27 cellular contexts compared by ENCODE assay signal in genomic region chr16:89952551-89952950, GRCh38. TPM values are rescaled to one million over a fixed set of nuclear protein-coding genes. Genes with fewer than 3 reads are reported as not detected.
DNase-seq lines count a peak whose midpoint lies in the region; ATAC-seq, FAIRE-seq and TF ChIP-seq lines count a peak whose summit lies in the region.
"Had no signal": no experiment of that assay in that cellular context is flagged by ENCODE, and none has a peak within 500 bp of the region (broad histone marks: within the 10 kb centered on the region; RNA-seq: fewer than 3 reads in every experiment).

No MANE protein-coding gene starts in this region.

- H3K27ac ChIP-seq in HepG2 (ENCODE audit: extremely low read length, insufficient read depth, low read length) (no peak overlapping the region), right lobe of liver (no peak overlapping the region), Panc1 (ENCODE audit: low read length) (no peak overlapping the region), mesenchymal stem cell (ENCODE audit: low read length, poor library complexity, severe bottlenecking) (no peak overlapping the region), heart left ventricle (no peak overlapping the region), gastrocnemius medialis (no peak overlapping the region)
- H3K27ac ChIP-seq: 22Rv1 had no signal

- TF ChIP-seq POLR2A in HepG2 (IDR thresholded peaks at IDR 0.05; ENCODE audit: insufficient read depth in 1 of 2, low read depth in 2 of 2, low read length in 2 of 2) = no peak
- no peak for TF ChIP-seq POLR2A in right lobe of liver (IDR thresholded peaks at IDR 0.05)
- no peak for TF ChIP-seq POLR2A in heart left ventricle (IDR thresholded peaks at IDR 0.05)
- TF ChIP-seq POLR2A in gastrocnemius medialis (IDR thresholded peaks at IDR 0.05) = no peak

- no peaks in the 10 kb centered on the region for H4K20me1 ChIP-seq in HepG2 (ENCODE audit: insufficient read depth, low read length)

- no peaks in the 10 kb centered on the region for H3K27me3 ChIP-seq in HepG2 (ENCODE audit: control insufficient read depth in 1 of 2, insufficient read depth in 2 of 2, low read length in 2 of 2)
- H3K27me3 ChIP-seq in right lobe of liver = no peaks in the 10 kb centered on the region
- H3K27me3 ChIP-seq in Panc1 (ENCODE audit: control insufficient read depth, insufficient read depth, low read length) = no peaks in the 10 kb centered on the region
- H3K27me3 ChIP-seq in mesenchymal stem cell (ENCODE audit: control insufficient read depth in 1 of 2, insufficient read depth in 1 of 2, low read length in 2 of 2) = peaks cover 0 to 2% of the 10 kb centered on the region in 2 experiments
- H3K27me3 ChIP-seq in heart left ventricle = no peaks in the 10 kb centered on the region
- H3K27me3 ChIP-seq in gastrocnemius medialis = no peaks in the 10 kb centered on the region

- TF ChIP-seq EP300 in HepG2 (IDR thresholded peaks at IDR 0.05; ENCODE audit: low read depth in 2 of 2, low read length in 2 of 2) (no peak), HepG2 (CRISPR knock-in tag; IDR thresholded peaks at IDR 0.05; ENCODE audit: borderline replicate concordance) (no peak)

- H3K14ac ChIP-seq in mesenchymal stem cell (ENCODE audit: low read length in 2 of 2) = no peak overlapping the region

- H3K4ac ChIP-seq in mesenchymal stem cell (ENCODE audit: low read depth in 1 of 2, low read length in 2 of 2) = no peak overlapping the region

- H2AFZ ChIP-seq in HepG2 (ENCODE audit: low read length) = no peak overlapping the region
- no peak overlapping the region for H2AFZ ChIP-seq in mesenchymal stem cell (ENCODE audit: low read depth, low read length)

- H2BK15ac ChIP-seq in mesenchymal stem cell (ENCODE audit: low read depth, poor library complexity, severe bottlenecking) = no peak overlapping the region

- TF ChIP-seq RAD21 in HepG2 (CRISPR knock-in tag; IDR thresholded peaks at IDR 0.05) = no peak

- TF ChIP-seq CTCF in HepG2 (CRISPR knock-in tag; IDR thresholded peaks at IDR 0.05) (no peak), right lobe of liver (IDR thresholded peaks at IDR 0.05) (no peak), Panc1 (IDR thresholded peaks at IDR 0.05) (no peak), heart left ventricle (IDR thresholded peaks at IDR 0.05) (no peak), gastrocnemius medialis (IDR thresholded peaks at IDR 0.05 in 4 of 5, conservative IDR thresholded peaks at IDR 0.05 in 1 of 5) (no peak)

- peak overlapping the region; percentile 48 for H4K91ac ChIP-seq in mesenchymal stem cell (ENCODE audit: low read length)

- ATAC-seq in HepG2 (no peak), right lobe of liver (no peak), Panc1 (no peak), HG02981 (IDR thresholded peaks at IDR 0.05; ENCODE audit: unreplicated experiment) (no peak), heart left ventricle (no peak), gastrocnemius medialis (no peak)
- ATAC-seq: CD8-positive, alpha-beta T cell; PC-3 had no signal

- H4K8ac ChIP-seq in mesenchymal stem cell (ENCODE audit: low read length) = no peak overlapping the region

- FAIRE-seq in HepG2 (lab: Jason Lieb, UNC) = no peak
- FAIRE-seq: G401.6, H1 had no signal

- H2BK5ac ChIP-seq in mesenchymal stem cell (ENCODE audit: low read depth, low read length, poor library complexity, severe bottlenecking) = no peak overlapping the region

- H3K4me2 ChIP-seq in HepG2 (ENCODE audit: low read depth, low read length) (no peak overlapping the region), mesenchymal stem cell (ENCODE audit: low read length, poor library complexity, severe bottlenecking) (no peak overlapping the region)

- H3K36me3 ChIP-seq in HepG2 (replicated peaks in 1 of 2; ENCODE audit: control insufficient read depth in 1 of 2, insufficient read depth in 2 of 2, low read length in 2 of 2) (peaks cover 18 to 21% of the 10 kb centered on the region in 2 experiments), right lobe of liver (peaks cover 0 to 5% (median 0%) of the 10 kb centered on the region in 4 donors), Panc1 (ENCODE audit: control insufficient read depth, insufficient read depth, low read length) (no peaks in the 10 kb centered on the region), mesenchymal stem cell (ENCODE audit: control insufficient read depth in 1 of 2, insufficient read depth in 2 of 2, low read depth in 1 of 2, low read length in 2 of 2) (peaks cover 23 to 38% of the 10 kb centered on the region in 2 experiments), heart left ventricle (peaks cover 0 to 22% (median 12%) of the 10 kb centered on the region in 9 donors), gastrocnemius medialis (peaks cover 0 to 12% of the 10 kb centered on the region in 2 donors)

- in situ Hi-C loops in HepG2 (cut with HindIII; ENCODE audit: extremely low pct_ligation_motif_present, low pct_unique_long_range_greater_than_20kb) (no loop called here), Panc1 (cut with HindIII; ENCODE audit: low pct_unique_long_range_greater_than_20kb, low sequenced_read_pairs) (no loop called here), gastrocnemius medialis (cut with MboI; ENCODE audit: low sequenced_read_pairs in 4 of 4) (no loop called here)

- H3K4me3 ChIP-seq in HepG2 (replicated peaks in 1 of 3; ENCODE audit: insufficient read depth in 1 of 3, low read depth in 2 of 3, low read length in 3 of 3) (no peak overlapping the region), right lobe of liver (no peak overlapping the region), Panc1 (ENCODE audit: low read depth in 2 of 2, low read length in 2 of 2) (no peak overlapping the region), mesenchymal stem cell (ENCODE audit: insufficient read depth in 1 of 2, low read depth in 1 of 2, low read length in 2 of 2) (no peak overlapping the region), heart left ventricle (no peak overlapping the region), gastrocnemius medialis (no peak overlapping the region)

- no peak overlapping the region for H3K9ac ChIP-seq in HepG2 (ENCODE audit: insufficient read depth, low read depth, low read length)
- no peak overlapping the region for H3K9ac ChIP-seq in mesenchymal stem cell (ENCODE audit: low read length)

- peak overlapping the region in 1 of 2 experiments; percentile 16 for H3K23ac ChIP-seq in mesenchymal stem cell (ENCODE audit: low read length in 2 of 2)

- H2BK120ac ChIP-seq in mesenchymal stem cell (ENCODE audit: low read depth, low read length) = no peak overlapping the region

- no peaks in the 10 kb centered on the region for H3K9me3 ChIP-seq in HepG2 (ENCODE audit: low read length)
- H3K9me3 ChIP-seq in right lobe of liver = no peaks in the 10 kb centered on the region
- H3K9me3 ChIP-seq in Panc1 (ENCODE audit: control insufficient read depth, insufficient read depth, low read depth, low read length) = no peaks in the 10 kb centered on the region
- no peaks in the 10 kb centered on the region for H3K9me3 ChIP-seq in mesenchymal stem cell (ENCODE audit: control insufficient read depth, low read length)
- no peaks in the 10 kb centered on the region for H3K9me3 ChIP-seq in heart left ventricle
- H3K9me3 ChIP-seq in gastrocnemius medialis = no peaks in the 10 kb centered on the region

- BruUV-seq in HepG2 (replicated peaks; lab: Mats Ljungman, UMichigan) (no TSS peak), Panc1 (replicated peaks; lab: Mats Ljungman, UMichigan) (TSS peak; percentile 79)

- intact Hi-C loops in HepG2 (cut with micrococcal nuclease; ENCODE audit: unreplicated experiment) (no loop called here), right lobe of liver (cut with DNase I) (no loop called here), Panc1 (cut with micrococcal nuclease; ENCODE audit: unreplicated experiment) (no loop called here), heart left ventricle (cut with DNase I) (no loop called here), gastrocnemius medialis (cut with DNase I; ENCODE audit: low total_unique reads) (no loop called here)

- WGBS in HepG2 (ENCODE audit: low lambda C conversion rate) = 91% methylated on average over 6 of the region's 6 CpGs
- 100% methylated on average over 3 of the region's 6 CpGs for WGBS in right lobe of liver (ENCODE audit: insufficient coverage, low coverage, low lambda C conversion rate, missing lambda C conversion rate)
- 97% methylated on average over 5 of the region's 6 CpGs for WGBS in mesenchymal stem cell
- WGBS in heart left ventricle, 4 donors = 92 to 97% (median 96%) methylated on average over 5 to 6 of the region's 6 CpGs

- H3K18ac ChIP-seq in mesenchymal stem cell (ENCODE audit: low read depth in 1 of 2, low read length in 2 of 2) = no peak overlapping the region

- peaks cover 15% of the 10 kb centered on the region for H3K79me2 ChIP-seq in HepG2 (ENCODE audit: insufficient read depth, low read length)

- POLR2A ChIA-PET in HepG2 (lab: Yijun Ruan, JAX) (no interaction called here), Panc1 (lab: Charles Lee) (no interaction called here)

- DNase-seq in HepG2 (ENCODE audit: low spot score) (no peak), right lobe of liver (no peak), Panc1 (ENCODE audit: low read depth, low spot score) (no peak), mesenchymal stem cell (no peak), COLO668 (lab: John Stamatoyannopoulos, UW; ENCODE audit: unreplicated experiment) (no peak), heart left ventricle (no peak), gastrocnemius medialis (no peak)
- DNase-seq: ACHN; C1 segment of cervical spinal cord; Calu3; CD8-positive, alpha-beta T cell; DMS153; HFFc6; Kasumi-1; NCI-H1694; NCI-H2081; NCI-H2171; NCI-H345; NCI-H524 treated with DMSO at 0.1 percent for 48 hours; PC-3; RPMI8226; SHP77; SW 1271 had no signal

- H2BK12ac ChIP-seq in mesenchymal stem cell (ENCODE audit: low read length in 2 of 2) = no peak overlapping the region

- H3K79me1 ChIP-seq in mesenchymal stem cell (replicated peaks; ENCODE audit: low read length, poor library complexity, severe bottlenecking) = peaks cover 46% of the 10 kb centered on the region

- peaks cover 15% of the 10 kb centered on the region for H3K4me1 ChIP-seq in HepG2 (ENCODE audit: insufficient read depth, low read length)
- peaks cover 0 to 13% (median 4%) of the 10 kb centered on the region in 4 donors for H3K4me1 ChIP-seq in right lobe of liver
- H3K4me1 ChIP-seq in Panc1 (ENCODE audit: control insufficient read depth, insufficient read depth, low read length) = 0 out of 2 replicates have a peak, but pooled peaks cover 4% of the 10 kb centered on the region
- H3K4me1 ChIP-seq in mesenchymal stem cell (ENCODE audit: control insufficient read depth, insufficient read depth, low read depth, low read length) = peaks cover 15% of the 10 kb centered on the region
- peaks cover 0 to 35% (median 13%) of the 10 kb centered on the region in 12 donors for H3K4me1 ChIP-seq in heart left ventricle
- H3K4me1 ChIP-seq in gastrocnemius medialis = peaks cover 9 to 12% of the 10 kb centered on the region in 2 donors

- CTCF ChIA-PET in HepG2 (lab: Yijun Ruan, JAX; ENCODE audit: low intra/inter-chr PET ratio, low total read pairs) = no interaction called here
- CTCF ChIA-PET in Panc1 (lab: Charles Lee) = no interaction called here

- no peak overlapping the region for H2AK5ac ChIP-seq in mesenchymal stem cell (ENCODE audit: low read length, severe bottlenecking)

RNA-seq across cellular contexts. Expression of gene DEF8, which starts 4.0 kb away (rescaled TPM):
- total RNA-seq in HepG2 (2016; rRNA removed; fragmentation: Illumina TruSeq; extraction: Trizol) = 98.5 and 107 TPM in 2 replicates
- 134 and 176 TPM in 2 replicates for total RNA-seq in HepG2 (2016; cell fraction: cytosol; rRNA removed; fragmentation: Illumina TruSeq; extraction: Trizol; ENCODE audit: low read depth)
- 103 and 113 TPM in 2 replicates for total RNA-seq in HepG2 (2016; cell fraction: insoluble cytoplasmic fraction; rRNA removed; fragmentation: Illumina TruSeq; extraction: Trizol)
- total RNA-seq in HepG2 (2016; cell fraction: membrane; rRNA removed; fragmentation: Illumina TruSeq; extraction: Trizol) = 127 and 160 TPM in 2 replicates
- 48.8 and 61.5 TPM in 2 replicates for total RNA-seq in HepG2 (2016; cell fraction: nucleus; rRNA removed; fragmentation: Illumina TruSeq; extraction: Trizol)
- polyA plus RNA-seq in HepG2 (2011; rRNA removed) = 98.2 and 108 TPM in 2 replicates
- polyA plus RNA-seq in HepG2 (2011; cell fraction: cytosol; rRNA removed) = 100 and 138 TPM in 2 replicates
- 490 and 545 TPM in 2 replicates for polyA plus RNA-seq in HepG2 (2011; cell fraction: nucleus; rRNA removed)
- 37.2 and 56.0 TPM in 2 replicates for polyA plus RNA-seq in HepG2 (2012)
- 170 and 205 TPM in 2 replicates for polyA plus RNA-seq in HepG2 (2016; cell fraction: cytosol; fragmentation: Illumina TruSeq; extraction: Trizol; ENCODE audit: low read depth)
- polyA plus RNA-seq in HepG2 (2016; cell fraction: insoluble cytoplasmic fraction; fragmentation: Illumina TruSeq; extraction: Trizol; ENCODE audit: low read depth) = 116 and 132 TPM in 2 replicates
- 126 and 153 TPM in 2 replicates for polyA plus RNA-seq in HepG2 (2016; cell fraction: membrane; fragmentation: Illumina TruSeq; extraction: Trizol; ENCODE audit: low read depth)
- 123 and 136 TPM in 2 replicates for polyA plus RNA-seq in HepG2 (2016; cell fraction: nucleus; fragmentation: Illumina TruSeq; extraction: Trizol; ENCODE audit: insufficient read depth, low read depth)
- polyA minus RNA-seq in HepG2 (2011; rRNA and poly(A)+ RNA removed; ENCODE audit: low replicate concordance) = 22.3 and 116 TPM in 2 replicates
- 31.8 and 36.4 TPM in 2 replicates for polyA minus RNA-seq in HepG2 (2011; cell fraction: cytosol; rRNA and poly(A)+ RNA removed)
- polyA minus RNA-seq in HepG2 (2011; cell fraction: nucleus; rRNA and poly(A)+ RNA removed) = 46.0 and 51.1 TPM in 2 replicates
- total RNA-seq in right lobe of liver = 10 to 100 TPM; 16.7 to 44.1 (median 20.7) TPM
- total RNA-seq in Panc1 (2021; ENCODE audit: unreplicated experiment) = 64.6 TPM
- polyA plus RNA-seq in Panc1 (2012; ENCODE audit: insufficient read length) = 70.1 TPM
- 68.5 TPM for polyA plus RNA-seq in mesenchymal stem cell (2013, experiment 1 of 2)
- 65.6 TPM for polyA plus RNA-seq in mesenchymal stem cell (2013, experiment 2 of 2)
- total RNA-seq in heart left ventricle = 10 to 100 TPM; 29.0 to 89.3 (median 36.1) TPM
- polyA plus RNA-seq in heart left ventricle = 10 to 100 TPM; 57.1 to 68.8 TPM
- total RNA-seq in gastrocnemius medialis = 100 to 1,000 TPM in 1 of 4 donors, 10 to 100 TPM in 3; 33.1 to 112 (median 51.4) TPM

RNA-seq across cellular contexts. Expression of gene TUBB3, which starts 29.4 kb away (rescaled TPM):
- 161 and 185 TPM in 2 replicates for total RNA-seq in HepG2 (2016; rRNA removed; fragmentation: Illumina TruSeq; extraction: Trizol)
- total RNA-seq in HepG2 (2016; cell fraction: cytosol; rRNA removed; fragmentation: Illumina TruSeq; extraction: Trizol; ENCODE audit: low read depth) = 94.2 and 96.8 TPM in 2 replicates
- 145 and 195 TPM in 2 replicates for total RNA-seq in HepG2 (2016; cell fraction: insoluble cytoplasmic fraction; rRNA removed; fragmentation: Illumina TruSeq; extraction: Trizol)
- total RNA-seq in HepG2 (2016; cell fraction: membrane; rRNA removed; fragmentation: Illumina TruSeq; extraction: Trizol) = 140 and 142 TPM in 2 replicates
- total RNA-seq in HepG2 (2016; cell fraction: nucleus; rRNA removed; fragmentation: Illumina TruSeq; extraction: Trizol) = 81.3 and 94.7 TPM in 2 replicates
- polyA plus RNA-seq in HepG2 (2011; rRNA removed) = 110 and 152 TPM in 2 replicates
- polyA plus RNA-seq in HepG2 (2011; cell fraction: cytosol; rRNA removed) = 84.2 and 120 TPM in 2 replicates
- 168 and 179 TPM in 2 replicates for polyA plus RNA-seq in HepG2 (2011; cell fraction: nucleus; rRNA removed)
- 45.2 and 119 TPM in 2 replicates for polyA plus RNA-seq in HepG2 (2012)
- 63.1 and 64.3 TPM in 2 replicates for polyA plus RNA-seq in HepG2 (2016; cell fraction: cytosol; fragmentation: Illumina TruSeq; extraction: Trizol; ENCODE audit: low read depth)
- 127 and 159 TPM in 2 replicates for polyA plus RNA-seq in HepG2 (2016; cell fraction: insoluble cytoplasmic fraction; fragmentation: Illumina TruSeq; extraction: Trizol; ENCODE audit: low read depth)
- 87.3 and 99.0 TPM in 2 replicates for polyA plus RNA-seq in HepG2 (2016; cell fraction: membrane; fragmentation: Illumina TruSeq; extraction: Trizol; ENCODE audit: low read depth)
- polyA plus RNA-seq in HepG2 (2016; cell fraction: nucleus; fragmentation: Illumina TruSeq; extraction: Trizol; ENCODE audit: insufficient read depth, low read depth) = 138 and 154 TPM in 2 replicates
- polyA minus RNA-seq in HepG2 (2011; rRNA and poly(A)+ RNA removed; ENCODE audit: low replicate concordance) = 34.9 and 340 TPM in 2 replicates
- polyA minus RNA-seq in HepG2 (2011; cell fraction: cytosol; rRNA and poly(A)+ RNA removed) = 99.4 and 107 TPM in 2 replicates
- 34.8 and 42.6 TPM in 2 replicates for polyA minus RNA-seq in HepG2 (2011; cell fraction: nucleus; rRNA and poly(A)+ RNA removed)
- total RNA-seq in right lobe of liver = under 1 TPM in 4 of 6 experiments, not detected in 2; 0.13 to 0.86 (median 0.36) TPM
- total RNA-seq in Panc1 (2021; ENCODE audit: unreplicated experiment) = 205 TPM
- 463 TPM for polyA plus RNA-seq in Panc1 (2012; ENCODE audit: insufficient read length)
- 136 TPM for polyA plus RNA-seq in mesenchymal stem cell (2013, experiment 1 of 2)
- 135 TPM for polyA plus RNA-seq in mesenchymal stem cell (2013, experiment 2 of 2)
- total RNA-seq in heart left ventricle = 10 to 100 TPM in 2 of 9 donors, 1 to 10 TPM in 7; 1.2 to 18.1 (median 4.1) TPM
- polyA plus RNA-seq in heart left ventricle = 1 to 10 TPM in 1 of 2 donors, under 1 TPM in 1; 0.19 to 9.1 TPM
- 1 to 10 TPM in 1 of 4 donors, not detected in 3; 1.1 TPM for total RNA-seq in gastrocnemius medialis

RNA-seq across cellular contexts. Expression of gene MC1R, which starts 33.9 kb away (rescaled TPM):
- 7.2 and 9.1 TPM in 2 replicates for total RNA-seq in HepG2 (2016; rRNA removed; fragmentation: Illumina TruSeq; extraction: Trizol)
- total RNA-seq in HepG2 (2016; cell fraction: cytosol; rRNA removed; fragmentation: Illumina TruSeq; extraction: Trizol; ENCODE audit: low read depth) = 3.5 and 3.7 TPM in 2 replicates
- 8.1 and 8.7 TPM in 2 replicates for total RNA-seq in HepG2 (2016; cell fraction: insoluble cytoplasmic fraction; rRNA removed; fragmentation: Illumina TruSeq; extraction: Trizol)
- 8.1 and 9.5 TPM in 2 replicates for total RNA-seq in HepG2 (2016; cell fraction: membrane; rRNA removed; fragmentation: Illumina TruSeq; extraction: Trizol)
- total RNA-seq in HepG2 (2016; cell fraction: nucleus; rRNA removed; fragmentation: Illumina TruSeq; extraction: Trizol) = 7.2 and 7.7 TPM in 2 replicates
- 14.8 and 20.0 TPM in 2 replicates for polyA plus RNA-seq in HepG2 (2011; rRNA removed)
- 14.8 and 18.9 TPM in 2 replicates for polyA plus RNA-seq in HepG2 (2011; cell fraction: cytosol; rRNA removed)
- 89.3 and 96.4 TPM in 2 replicates for polyA plus RNA-seq in HepG2 (2011; cell fraction: nucleus; rRNA removed)
- 6.5 and 12.0 TPM in 2 replicates for polyA plus RNA-seq in HepG2 (2012)
- 2.9 and 3.1 TPM in 2 replicates for polyA plus RNA-seq in HepG2 (2016; cell fraction: cytosol; fragmentation: Illumina TruSeq; extraction: Trizol; ENCODE audit: low read depth)
- polyA plus RNA-seq in HepG2 (2016; cell fraction: insoluble cytoplasmic fraction; fragmentation: Illumina TruSeq; extraction: Trizol; ENCODE audit: low read depth) = 6.7 and 7.1 TPM in 2 replicates
- polyA plus RNA-seq in HepG2 (2016; cell fraction: membrane; fragmentation: Illumina TruSeq; extraction: Trizol; ENCODE audit: low read depth) = 6.5 and 7.5 TPM in 2 replicates
- polyA plus RNA-seq in HepG2 (2016; cell fraction: nucleus; fragmentation: Illumina TruSeq; extraction: Trizol; ENCODE audit: insufficient read depth, low read depth) = 17.7 and 19.3 TPM in 2 replicates
- 23.7 and 30.7 TPM in 2 replicates for polyA minus RNA-seq in HepG2 (2011; rRNA and poly(A)+ RNA removed; ENCODE audit: low replicate concordance)
- polyA minus RNA-seq in HepG2 (2011; cell fraction: cytosol; rRNA and poly(A)+ RNA removed) = 5.4 and 5.5 TPM in 2 replicates
- 16.0 and 17.0 TPM in 2 replicates for polyA minus RNA-seq in HepG2 (2011; cell fraction: nucleus; rRNA and poly(A)+ RNA removed)
- 1 to 10 TPM in 2 of 6 experiments, under 1 TPM in 4; 0.31 to 1.6 (median 0.77) TPM for total RNA-seq in right lobe of liver
- 8.7 TPM for total RNA-seq in Panc1 (2021; ENCODE audit: unreplicated experiment)
- 12.0 TPM for polyA plus RNA-seq in Panc1 (2012; ENCODE audit: insufficient read length)
- 5.5 TPM for polyA plus RNA-seq in mesenchymal stem cell (2013, experiment 1 of 2)
- 5.1 TPM for polyA plus RNA-seq in mesenchymal stem cell (2013, experiment 2 of 2)
- 1 to 10 TPM in 6 of 9 donors, under 1 TPM in 3; 0.42 to 2.1 (median 1.3) TPM for total RNA-seq in heart left ventricle
- 1 to 10 TPM; 1.4 to 1.6 TPM for polyA plus RNA-seq in heart left ventricle
- 1 to 10 TPM in 2 of 4 donors, under 1 TPM in 2; 0.33 to 1.8 (median 0.92) TPM for total RNA-seq in gastrocnemius medialis

Comparison
In these comparisons a context has a peak if more than half of its experiments do, and no peak if none do; other contexts are left out.
1. RNA of gene TUBB3, which starts 29.4 kb away (total RNA-seq): 205 TPM in Panc1 (single experiment) and 81.3 to 195 TPM in HepG2; 1.2 to 18.1 TPM in heart left ventricle, 0.13 to 0.86 TPM in right lobe of liver and 1.1 TPM in gastrocnemius medialis; every median in the first group is over 4 times any median in the second.